In genomic region chr17:21214777-21215541, GRCh38 we compare ENCODE assay signal across 8 cellular contexts. TPM values are rescaled to one million over a fixed set of nuclear protein-coding genes. Genes with fewer than 3 reads are reported as not detected.
A peak's percentile ranks its signal among the peaks of the same experiment; 100 is the strongest.
DNase-seq lines count a peak whose midpoint lies in the region; ATAC-seq and TF ChIP-seq lines count a peak whose summit lies in the region.

No MANE protein-coding gene starts in this region.

- H3K4me3 Mint-ChIP-seq in stimulated activated naive CD8-positive, alpha-beta T cell treated with anti-CD3 and anti-CD28 coated beads, Interleukin-15, amount 100 ng/mL, for 72 hours: peak overlapping the region; percentile 87 to 94

- H3K27ac Mint-ChIP-seq in stimulated activated naive CD8-positive, alpha-beta T cell treated with anti-CD3 and anti-CD28 coated beads, Interleukin-15, amount 100 ng/mL, for 72 hours: peak overlapping the region; percentile 74 to 89

- peaks cover 65% of the 10 kb centered on the region for H3K4me1 Mint-ChIP-seq in stimulated activated naive CD8-positive, alpha-beta T cell treated with anti-CD3 and anti-CD28 coated beads, Interleukin-15, amount 100 ng/mL, for 72 hours

- H3K27me3 ChIP-seq in BE2C: no peaks in the 10 kb centered on the region

- peak overlapping the region; percentile 84 for H3K4me3 ChIP-seq in BE2C (ENCODE audit: low read depth, low read length)

- DNase-seq in BE2C (no peak), astrocyte of the hippocampus (ENCODE audit: low read depth, low spot score) (peak; percentile 52), iris pigment epithelial cell (ENCODE audit: low read depth) (peak; percentile 27), H4 (ENCODE audit: low spot score) (no peak)
- no peak for DNase-seq in stimulated activated naive CD8-positive, alpha-beta T cell treated with anti-CD3 and anti-CD28 coated beads, Interleukin-15, amount 100 ng/mL, for 72 hours
- no peak for DNase-seq in stimulated activated naive CD4-positive, alpha-beta T cell treated with Interleukin-2 at 50 U/mL for 16 hours (lab: John Stamatoyannopoulos, UW)

- no peaks in the 10 kb centered on the region for H3K9me3 ChIP-seq in BE2C

- H3K9me3 Mint-ChIP-seq in stimulated activated naive CD8-positive, alpha-beta T cell treated with anti-CD3 and anti-CD28 coated beads, Interleukin-15, amount 100 ng/mL, for 72 hours: no peaks in the 10 kb centered on the region

- H3K36me3 ChIP-seq in BE2C: peaks cover 5% of the 10 kb centered on the region

- ATAC-seq in GM19324 (IDR thresholded peaks at IDR 0.05; ENCODE audit: low FRiP score, unreplicated experiment) (peak; percentile 15), HG03571 (IDR thresholded peaks at IDR 0.05; ENCODE audit: unreplicated experiment) (peak; percentile 7)
- ATAC-seq in stimulated activated naive CD8-positive, alpha-beta T cell treated with anti-CD3 and anti-CD28 coated beads, Interleukin-15, amount 100 ng/mL, for 72 hours: peak; percentile 13

- H3K27me3 Mint-ChIP-seq in stimulated activated naive CD8-positive, alpha-beta T cell treated with anti-CD3 and anti-CD28 coated beads, Interleukin-15, amount 100 ng/mL, for 72 hours: no peaks in the 10 kb centered on the region

- no peaks in the 10 kb centered on the region for H3K4me1 ChIP-seq in BE2C

- no peak for TF ChIP-seq CTCF in BE2C (IDR thresholded peaks at IDR 0.05; ENCODE audit: low read depth, low read length)

RNA-seq across cellular contexts. Expression of gene TMEM11, which starts 1.0 kb away (rescaled TPM):
- 55.0 TPM for polyA plus RNA-seq in BE2C (2012; ENCODE audit: insufficient read depth, insufficient read length, low read depth)
- total RNA-seq in H4 (2014; rRNA removed; shearing (Covaris generic)): 15.7 and 33.0 TPM in 2 replicates

RNA-seq across cellular contexts. Expression of gene NATD1, which starts 38.3 kb away (rescaled TPM):
- 0.59 TPM for polyA plus RNA-seq in BE2C (2012; ENCODE audit: insufficient read depth, insufficient read length, low read depth)
- total RNA-seq in H4 (2014; rRNA removed; shearing (Covaris generic)): 0.21 and 0.81 TPM in 2 replicates

Comparison
In these comparisons a context has a peak if more than half of its experiments do, and no peak if none do; other contexts are left out.
1. DNase-seq: peak in astrocyte of the hippocampus (single experiment) and iris pigment epithelial cell (single experiment); none in BE2C (single experiment), stimulated activated naive CD8-positive, alpha-beta T cell treated with anti-CD3 and anti-CD28 coated beads, Interleukin-15, amount 100 ng/mL, for 72 hours (0 of 2), H4 (single experiment) and stimulated activated naive CD4-positive, alpha-beta T cell treated with Interleukin-2 at 50 U/mL for 16 hours (single experiment).
2. Peak in every context shown above with its lines, with median percentiles within 50 percentile points of each other: ATAC-seq.